Comparison of ENCODE assay signal across 21 cellular contexts in the genomic region with DNA sequence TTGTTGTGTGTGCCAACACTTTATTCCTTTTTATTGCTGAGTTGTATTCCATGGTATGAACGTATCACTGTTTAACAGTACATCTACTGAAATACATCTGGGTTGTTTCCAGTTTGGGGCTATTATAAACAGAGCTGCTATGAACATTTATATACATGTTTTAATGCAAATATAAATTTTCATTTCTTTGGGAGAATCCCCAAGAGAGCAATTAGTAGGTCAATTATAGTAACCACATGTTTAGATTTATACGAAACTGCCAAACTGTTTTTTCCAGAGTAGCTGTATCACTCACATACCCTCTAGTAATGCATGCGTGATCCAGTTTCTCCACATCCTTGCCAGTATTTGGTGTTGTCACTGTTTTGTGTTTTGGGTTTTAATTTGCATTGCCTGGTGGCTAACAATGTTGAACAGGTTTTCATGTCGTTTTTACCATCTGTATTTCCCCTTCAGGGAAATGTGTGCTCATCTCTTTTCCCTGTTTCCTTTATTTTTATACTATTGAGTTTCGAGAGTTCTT.
"Had no signal": no experiment of that assay in that cellular context is flagged by ENCODE, and none has a peak within 500 bp of the region (broad histone marks: within the 10 kb centered on the region; RNA-seq: fewer than 3 reads in every experiment).

No MANE protein-coding gene starts in this region.

- H3K9me3 Mint-ChIP-seq: activated CD4-positive, alpha-beta memory T cell treated with anti-CD3 and anti-CD28 coated beads for 36 hours; natural killer cell had no signal

- H3K4me3 Mint-ChIP-seq: activated CD4-positive, alpha-beta memory T cell treated with anti-CD3 and anti-CD28 coated beads for 36 hours; activated T-helper 1 cell treated with anti-CD3 and anti-CD28 coated beads, Interleukin-12 subunit alpha, Interleukin-12 subunit beta, Interleukin-2, Interleukin-4 antibody, amounts not matched to agents 30 ng/mL and 10 ng/mL and 1 ng/mL, durations not matched to agents 14 hours and 24 hours and 36 hours; brain; mesothelial cell of epicardium; natural killer cell; stimulated activated naive CD8-positive, alpha-beta T cell treated with anti-CD3 and anti-CD28 coated beads, Interleukin-15, Interleukin-2, amounts not matched to agents 100 ng/mL and 50 ng/mL, for 24 hours had no signal

- H3K27me3 ChIP-seq: gastrocnemius medialis, sigmoid colon, tibial nerve had no signal

- H3K27ac Mint-ChIP-seq: activated CD4-positive, alpha-beta memory T cell treated with anti-CD3 and anti-CD28 coated beads for 36 hours; activated T-helper 1 cell treated with anti-CD3 and anti-CD28 coated beads, Interleukin-12 subunit alpha, Interleukin-12 subunit beta, Interleukin-2, Interleukin-4 antibody, amounts not matched to agents 30 ng/mL and 10 ng/mL and 1 ng/mL, durations not matched to agents 14 hours and 24 hours and 36 hours; brain; mesothelial cell of epicardium; natural killer cell; progenitor cell of endocrine pancreas; stimulated activated naive CD8-positive, alpha-beta T cell treated with anti-CD3 and anti-CD28 coated beads, Interleukin-15, Interleukin-2, amounts not matched to agents 100 ng/mL and 50 ng/mL, for 24 hours had no signal

- DNase-seq: activated CD4-positive, alpha-beta memory T cell treated with anti-CD3 and anti-CD28 coated beads for 36 hours; activated gamma-delta T cell; activated naive CD4-positive, alpha-beta T cell treated with anti-CD3 and anti-CD28 coated beads, Interleukin-2, amount 50 U/mL, for 16 hours; aorta; erythroblast; gastrocnemius medialis; hippocampal formation; left ventricle myocardium superior; mammary epithelial cell; natural killer cell; retina; sigmoid colon; stimulated activated CD4-positive, alpha-beta T cell treated with anti-CD3 and anti-CD28 coated beads, Interleukin-15, amount 100 ng/mL, for 24 hours; T-helper 1 cell had no signal

- ATAC-seq: gastrocnemius medialis, left ventricle myocardium superior, natural killer cell had no signal

- H3K27me3 Mint-ChIP-seq: activated CD4-positive, alpha-beta memory T cell treated with anti-CD3 and anti-CD28 coated beads for 36 hours; brain; progenitor cell of endocrine pancreas; stimulated activated naive CD8-positive, alpha-beta T cell treated with anti-CD3 and anti-CD28 coated beads, Interleukin-15, Interleukin-2, amounts not matched to agents 100 ng/mL and 50 ng/mL, for 24 hours had no signal

- H3K4me2 ChIP-seq: smooth muscle cell had no signal

- H3K4me3 ChIP-seq: gastrocnemius medialis, sigmoid colon, smooth muscle cell, tibial nerve had no signal

- H3K27ac ChIP-seq: sigmoid colon, tibial nerve had no signal

- H3K36me3 Mint-ChIP-seq: natural killer cell had no signal

- H3K9me3 ChIP-seq: gastrocnemius medialis, sigmoid colon had no signal

- H3K36me3 ChIP-seq: gastrocnemius medialis, sigmoid colon had no signal
